41 cellular contexts compared by ENCODE assay signal in genomic region chr10:83988435-83988834, GRCh38.
"Had no signal": no experiment of that assay in that cellular context is flagged by ENCODE, and none has a peak within 500 bp of the region (broad histone marks: within the 10 kb centered on the region; RNA-seq: fewer than 3 reads in every experiment).

No MANE protein-coding gene starts in this region.

- H3K27ac Mint-ChIP-seq: activated naive CD4-positive, alpha-beta T cell treated with anti-CD3 and anti-CD28 coated beads for 36 hours; activated naive CD4-positive, alpha-beta T cell treated with anti-CD3 and anti-CD28 coated beads, Interleukin-2, amount 10 ng/mL, durations not matched to agents 7 days and 5 days; activated naive CD4-positive, alpha-beta T cell treated with anti-CD3 and anti-CD28 coated beads, Interleukin-2, amount 50 U/mL, for 24 hours; activated naive CD4-positive, alpha-beta T cell treated with anti-CD3 and anti-CD28 coated beads, Interleukin-2, amount 50 U/mL, for 72 hours; activated naive CD8-positive, alpha-beta T cell; activated naive CD8-positive, alpha-beta T cell treated with anti-CD3 and anti-CD28 coated beads for 36 hours; activated naive CD8-positive, alpha-beta T cell treated with anti-CD3 and anti-CD28 coated beads, Interleukin-2, amount 10 ng/mL, durations not matched to agents 7 days and 5 days; activated naive CD8-positive, alpha-beta T cell treated with anti-CD3 and anti-CD28 coated beads, Interleukin-2, amount 50 U/mL, for 24 hours; activated T-cell treated with anti-CD3 and anti-CD28 coated beads, Interleukin-2, amount 50 U/mL, for 24 hours; activated T-cell treated with anti-CD3 and anti-CD28 coated beads, Interleukin-2, amount 50 U/mL, for 72 hours; activated T-helper 1 cell treated with anti-CD3 and anti-CD28 coated beads, Interleukin-12 subunit alpha, Interleukin-12 subunit beta, Interleukin-2, Interleukin-4 antibody, amounts not matched to agents 30 ng/mL and 10 ng/mL and 1 ng/mL, durations not matched to agents 14 hours and 24 hours and 36 hours; activated T-helper 17 cell treated with anti-CD3 and anti-CD28 coated beads, Interleukin-2, amount 50 U/mL, for 72 hours; activated T-helper 2 cell treated with anti-CD3 and anti-CD28 coated beads, Interferon-gamma antibody, Interleukin-2, Interleukin-4, amounts not matched to agents 10 μg/mL and 5 μg/mL and 100 μg/mL, durations not matched to agents 14 hours and 24 hours and 36 hours; brain had no signal

- H3K9me3 ChIP-seq: adrenal gland, ascending aorta, body of pancreas, breast epithelium had no signal

- H3K4me3 ChIP-seq: adrenal gland, ascending aorta, body of pancreas, breast epithelium, cardiac muscle cell had no signal

- H3K9me3 Mint-ChIP-seq: activated naive CD4-positive, alpha-beta T cell treated with anti-CD3 and anti-CD28 coated beads for 36 hours; activated naive CD4-positive, alpha-beta T cell treated with anti-CD3 and anti-CD28 coated beads, Interleukin-2, amount 10 ng/mL, durations not matched to agents 7 days and 5 days; activated naive CD8-positive, alpha-beta T cell treated with anti-CD3 and anti-CD28 coated beads for 36 hours; activated naive CD8-positive, alpha-beta T cell treated with anti-CD3 and anti-CD28 coated beads, Interleukin-2, amount 50 U/mL, for 24 hours; activated T-cell treated with anti-CD3 and anti-CD28 coated beads, Interleukin-2, amount 50 U/mL, for 24 hours; activated T-cell treated with anti-CD3 and anti-CD28 coated beads, Interleukin-2, amount 50 U/mL, for 4 hours; activated T-cell treated with anti-CD3 and anti-CD28 coated beads, Interleukin-2, amount 50 U/mL, for 72 hours; activated T-helper 1 cell treated with anti-CD3 and anti-CD28 coated beads, Interleukin-12 subunit alpha, Interleukin-12 subunit beta, Interleukin-2, Interleukin-4 antibody, amounts not matched to agents 30 ng/mL and 10 ng/mL and 1 ng/mL, durations not matched to agents 14 hours and 24 hours and 36 hours; activated T-helper 2 cell treated with anti-CD3 and anti-CD28 coated beads, Interferon-gamma antibody, Interleukin-2, Interleukin-4, amounts not matched to agents 10 μg/mL and 5 μg/mL and 100 μg/mL, durations not matched to agents 14 hours and 24 hours and 36 hours; central memory CD8-positive, alpha-beta T cell had no signal

- H3K4me1 Mint-ChIP-seq: activated naive CD4-positive, alpha-beta T cell treated with anti-CD3 and anti-CD28 coated beads, Interleukin-2, amount 10 ng/mL, durations not matched to agents 7 days and 5 days; activated naive CD4-positive, alpha-beta T cell treated with anti-CD3 and anti-CD28 coated beads, Interleukin-2, amount 50 U/mL, for 24 hours; activated naive CD8-positive, alpha-beta T cell treated with anti-CD3 and anti-CD28 coated beads for 36 hours; activated naive CD8-positive, alpha-beta T cell treated with anti-CD3 and anti-CD28 coated beads, Interleukin-2, amount 10 ng/mL, durations not matched to agents 7 days and 5 days; activated naive CD8-positive, alpha-beta T cell treated with anti-CD3 and anti-CD28 coated beads, Interleukin-2, amount 50 U/mL, for 24 hours; activated T-helper 17 cell treated with anti-CD3 and anti-CD28 coated beads, Interleukin-2, amount 50 U/mL, for 72 hours; central memory CD8-positive, alpha-beta T cell had no signal

- DNase-seq: activated effector memory CD4-positive, alpha-beta T cell treated with anti-CD3 and anti-CD28 coated beads, Interleukin-2, amount 50 U/mL, for 16 hours; activated effector memory CD4-positive, alpha-beta T cell treated with Interleukin-2 at 50 U/mL for 16 hours; activated gamma-delta T cell; activated gamma-delta T cell treated with Interleukin-2 at 50 U/mL for 16 hours; activated naive CD4-positive, alpha-beta T cell; activated naive CD4-positive, alpha-beta T cell treated with anti-CD3 and anti-CD28 coated beads for 36 hours; activated naive CD4-positive, alpha-beta T cell treated with anti-CD3 and anti-CD28 coated beads, Interleukin-2, amount 10 ng/mL, durations not matched to agents 7 days and 5 days; activated naive CD4-positive, alpha-beta T cell treated with anti-CD3 and anti-CD28 coated beads, Interleukin-2, amount 50 U/mL, for 16 hours; activated naive CD4-positive, alpha-beta T cell treated with Interleukin-2 at 50 U/mL for 16 hours; activated naive CD8-positive, alpha-beta T cell treated with anti-CD3 and anti-CD28 coated beads for 36 hours; activated naive CD8-positive, alpha-beta T cell treated with anti-CD3 and anti-CD28 coated beads, Interleukin-2, amount 10 ng/mL, durations not matched to agents 7 days and 5 days; activated naive CD8-positive, alpha-beta T cell treated with anti-CD3 and anti-CD28 coated beads, Interleukin-2, amount 50 U/mL, for 24 hours; activated T-cell treated with anti-CD3 and anti-CD28 coated beads for 4 hours; activated T-cell treated with anti-CD3 and anti-CD28 coated beads, Interleukin-2, amount 50 U/mL, for 1 hour; activated T-cell treated with anti-CD3 and anti-CD28 coated beads, Interleukin-2, amount 50 U/mL, for 24 hours; activated T-cell treated with anti-CD3 and anti-CD28 coated beads, Interleukin-2, amount 50 U/mL, for 4 hours; activated T-cell treated with anti-CD3 and anti-CD28 coated beads, Interleukin-2, amount 50 U/mL, for 48 hours; activated T-cell treated with anti-CD3 and anti-CD28 coated beads, Interleukin-2, amount 50 U/mL, for 72 hours; adrenal gland; amniotic stem cell; amygdala; anterior cingulate cortex; aorta; body of pancreas; brain microvascular endothelial cell; caudate nucleus; central memory CD4-positive, alpha-beta T cell; cerebellar nuclear complex had no signal

- ATAC-seq: activated naive CD4-positive, alpha-beta T cell treated with anti-CD3 and anti-CD28 coated beads, Interleukin-2, amount 50 U/mL, for 72 hours; activated naive CD8-positive, alpha-beta T cell treated with anti-CD3 and anti-CD28 coated beads, Interleukin-2, amount 50 U/mL, for 24 hours; activated T-cell treated with anti-CD3 and anti-CD28 coated beads, Interleukin-2, amount 50 U/mL, for 4 hours; activated T-cell treated with anti-CD3 and anti-CD28 coated beads, Interleukin-2, amount 50 U/mL, for 72 hours; activated T-helper 17 cell treated with anti-CD3 and anti-CD28 coated beads, Interleukin-2, amount 50 U/mL, for 72 hours; body of pancreas had no signal

- H3K27me3 ChIP-seq: adrenal gland, ascending aorta, body of pancreas, brain microvascular endothelial cell, breast epithelium, cardiac muscle cell had no signal

- H3K27ac ChIP-seq: adrenal gland, ascending aorta, body of pancreas, brain microvascular endothelial cell, breast epithelium, cardiac muscle cell had no signal

- H3K27me3 Mint-ChIP-seq: activated naive CD8-positive, alpha-beta T cell treated with anti-CD3 and anti-CD28 coated beads for 36 hours; activated T-helper 17 cell treated with anti-CD3 and anti-CD28 coated beads, Interleukin-2, amount 50 U/mL, for 72 hours had no signal

- FAIRE-seq: astrocyte, bronchial epithelial cell had no signal

- H3K4me3 Mint-ChIP-seq: activated naive CD4-positive, alpha-beta T cell treated with anti-CD3 and anti-CD28 coated beads for 36 hours; activated naive CD4-positive, alpha-beta T cell treated with anti-CD3 and anti-CD28 coated beads, Interleukin-2, amount 10 ng/mL, durations not matched to agents 7 days and 5 days; activated naive CD4-positive, alpha-beta T cell treated with anti-CD3 and anti-CD28 coated beads, Interleukin-2, amount 50 U/mL, for 24 hours; activated naive CD8-positive, alpha-beta T cell; activated naive CD8-positive, alpha-beta T cell treated with anti-CD3 and anti-CD28 coated beads for 36 hours; activated naive CD8-positive, alpha-beta T cell treated with anti-CD3 and anti-CD28 coated beads, Interleukin-2, amount 10 ng/mL, durations not matched to agents 7 days and 5 days; activated naive CD8-positive, alpha-beta T cell treated with anti-CD3 and anti-CD28 coated beads, Interleukin-2, amount 50 U/mL, for 24 hours; activated T-cell treated with anti-CD3 and anti-CD28 coated beads, Interleukin-2, amount 50 U/mL, for 24 hours; activated T-cell treated with anti-CD3 and anti-CD28 coated beads, Interleukin-2, amount 50 U/mL, for 4 hours; activated T-cell treated with anti-CD3 and anti-CD28 coated beads, Interleukin-2, amount 50 U/mL, for 72 hours; activated T-helper 1 cell treated with anti-CD3 and anti-CD28 coated beads, Interleukin-12 subunit alpha, Interleukin-12 subunit beta, Interleukin-2, Interleukin-4 antibody, amounts not matched to agents 30 ng/mL and 10 ng/mL and 1 ng/mL, durations not matched to agents 14 hours and 24 hours and 36 hours; activated T-helper 17 cell treated with anti-CD3 and anti-CD28 coated beads, Interleukin-2, amount 50 U/mL, for 72 hours; brain; central memory CD8-positive, alpha-beta T cell had no signal

- H3K36me3 ChIP-seq: adrenal gland, ascending aorta, brain microvascular endothelial cell, breast epithelium, cardiac muscle cell had no signal

- H3K4me1 ChIP-seq: adrenal gland, ascending aorta, breast epithelium had no signal

- H3K36me3 Mint-ChIP-seq: activated naive CD4-positive, alpha-beta T cell treated with anti-CD3 and anti-CD28 coated beads, Interleukin-2, amount 10 ng/mL, durations not matched to agents 7 days and 5 days; activated naive CD4-positive, alpha-beta T cell treated with anti-CD3 and anti-CD28 coated beads, Interleukin-2, amount 50 U/mL, for 24 hours; activated naive CD4-positive, alpha-beta T cell treated with anti-CD3 and anti-CD28 coated beads, Interleukin-2, amount 50 U/mL, for 72 hours; activated naive CD8-positive, alpha-beta T cell; activated naive CD8-positive, alpha-beta T cell treated with anti-CD3 and anti-CD28 coated beads for 36 hours; activated naive CD8-positive, alpha-beta T cell treated with anti-CD3 and anti-CD28 coated beads, Interleukin-2, amount 10 ng/mL, durations not matched to agents 7 days and 5 days; brain had no signal
